In the genomic region with DNA sequence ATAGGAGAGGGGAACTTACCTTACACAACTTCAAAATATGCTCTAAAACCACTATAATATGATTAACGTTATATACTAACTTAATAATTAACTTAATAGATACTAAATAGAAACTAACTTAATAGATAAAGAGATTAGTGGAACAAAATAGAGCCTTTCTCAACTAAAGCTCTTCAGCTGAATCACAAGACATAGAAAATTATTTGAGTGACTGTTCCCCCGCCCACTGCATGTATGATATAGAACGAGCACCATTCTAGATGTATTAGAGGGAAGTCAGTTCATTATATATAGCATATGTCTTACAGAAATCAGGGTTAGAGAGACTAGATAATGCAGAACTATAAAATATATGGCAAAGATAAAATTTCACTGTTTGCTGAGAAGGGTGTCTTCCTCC, we compare ENCODE assay signal across 1 cellular context.
TF ChIP-seq lines count a peak whose summit lies in the region.

No MANE protein-coding gene starts in this region.

TF ChIP-seq in HEK293, 187 proteins besides CTCF, POLR2A, EP300 and RAD21:
- peak; percentile 62; the same call in 1 of the 2 replicates for TF ChIP-seq ZNF664 (tag by site-specific recombination; IDR thresholded peaks at IDR 0.05)
- TF ChIP-seq, protein P1, sequence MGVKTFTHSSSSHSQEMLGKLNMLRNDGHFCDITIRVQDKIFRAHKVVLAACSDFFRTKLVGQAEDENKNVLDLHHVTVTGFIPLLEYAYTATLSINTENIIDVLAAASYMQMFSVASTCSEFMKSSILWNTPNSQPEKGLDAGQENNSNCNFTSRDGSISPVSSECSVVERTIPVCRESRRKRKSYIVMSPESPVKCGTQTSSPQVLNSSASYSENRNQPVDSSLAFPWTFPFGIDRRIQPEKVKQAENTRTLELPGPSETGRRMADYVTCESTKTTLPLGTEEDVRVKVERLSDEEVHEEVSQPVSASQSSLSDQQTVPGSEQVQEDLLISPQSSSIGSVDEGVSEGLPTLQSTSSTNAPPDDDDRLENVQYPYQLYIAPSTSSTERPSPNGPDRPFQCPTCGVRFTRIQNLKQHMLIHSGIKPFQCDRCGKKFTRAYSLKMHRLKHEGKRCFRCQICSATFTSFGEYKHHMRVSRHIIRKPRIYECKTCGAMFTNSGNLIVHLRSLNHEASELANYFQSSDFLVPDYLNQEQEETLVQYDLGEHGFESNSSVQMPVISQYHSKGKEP (tag by site-specific recombination; IDR thresholded peaks at IDR 0.05): no peak
- no peak for TF ChIP-seq GLIS1 (tag by site-specific recombination; IDR thresholded peaks at IDR 0.05)
- TF ChIP-seq ZNF350 (tag by site-specific recombination; IDR thresholded peaks at IDR 0.05): no peak
- TF ChIP-seq, protein P2, sequence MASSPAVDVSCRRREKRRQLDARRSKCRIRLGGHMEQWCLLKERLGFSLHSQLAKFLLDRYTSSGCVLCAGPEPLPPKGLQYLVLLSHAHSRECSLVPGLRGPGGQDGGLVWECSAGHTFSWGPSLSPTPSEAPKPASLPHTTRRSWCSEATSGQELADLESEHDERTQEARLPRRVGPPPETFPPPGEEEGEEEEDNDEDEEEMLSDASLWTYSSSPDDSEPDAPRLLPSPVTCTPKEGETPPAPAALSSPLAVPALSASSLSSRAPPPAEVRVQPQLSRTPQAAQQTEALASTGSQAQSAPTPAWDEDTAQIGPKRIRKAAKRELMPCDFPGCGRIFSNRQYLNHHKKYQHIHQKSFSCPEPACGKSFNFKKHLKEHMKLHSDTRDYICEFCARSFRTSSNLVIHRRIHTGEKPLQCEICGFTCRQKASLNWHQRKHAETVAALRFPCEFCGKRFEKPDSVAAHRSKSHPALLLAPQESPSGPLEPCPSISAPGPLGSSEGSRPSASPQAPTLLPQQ (tag by site-specific recombination; IDR thresholded peaks at IDR 0.05): no peak
